ENCODE assay signal across 8 cellular contexts in the genomic region with DNA sequence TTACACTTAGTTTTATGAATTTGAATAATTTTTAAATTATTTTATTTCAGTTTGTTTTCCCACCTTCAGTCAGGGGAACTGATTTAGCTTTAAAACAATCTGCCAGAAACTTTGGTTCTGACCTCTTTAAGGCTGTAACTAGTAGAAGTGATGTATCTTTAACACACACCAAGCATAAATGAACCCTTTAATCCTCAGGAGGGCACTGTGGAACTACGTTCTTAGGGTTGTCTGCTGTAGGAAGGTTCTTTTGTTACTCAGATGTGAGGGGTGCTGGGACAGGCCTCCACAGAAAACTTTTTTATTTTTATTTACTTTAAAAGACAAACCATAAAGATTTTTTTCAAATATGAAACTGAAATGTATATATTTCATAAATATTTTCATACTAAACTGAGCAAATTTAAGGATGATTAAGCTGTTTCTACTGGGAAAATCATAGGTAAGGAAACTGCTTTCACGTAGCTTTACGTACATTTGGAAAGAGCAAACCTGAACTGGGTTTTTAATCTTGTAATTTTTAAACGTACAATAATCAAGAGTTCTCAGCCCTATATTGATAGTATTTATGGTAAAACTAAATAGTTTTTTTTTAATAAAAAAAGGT. TPM values are rescaled to one million over a fixed set of nuclear protein-coding genes. Genes with fewer than 3 reads are reported as not detected.
DNase-seq lines count a peak whose midpoint lies in the region; ATAC-seq and TF ChIP-seq lines count a peak whose summit lies in the region.

No MANE protein-coding gene starts in this region.

- intact Hi-C loops in CD14-positive monocyte (cut with micrococcal nuclease), result loop anchor here in 1 of 2 donors (10.0 kb wide), 1 partner anchor 391 kb away; no protein-coding TSS in a partner anchor

- peak overlapping the region in 1 of 7 donors; percentile 66 for H3K27ac Mint-ChIP-seq in CD14-positive monocyte

- peak; percentile 62 for ATAC-seq in GM21367 (IDR thresholded peaks at IDR 0.05; ENCODE audit: unreplicated experiment)
- ATAC-seq in HG03095 (IDR thresholded peaks at IDR 0.05; ENCODE audit: unreplicated experiment), result no peak

- H3K9me3 Mint-ChIP-seq in CD14-positive monocyte, result peaks cover 0 to 5% (median 0%) of the 10 kb centered on the region in 7 donors

- DNase-seq in CD14-positive monocyte (ENCODE audit: low spot score), result no peak
- peak; percentile 43 for DNase-seq in NCI-H1092 (lab: John Stamatoyannopoulos, UW)
- peak; percentile 16 to 81 for DNase-seq in SW 1271 (lab: John Stamatoyannopoulos, UW)
- DNase-seq in globus pallidus (ENCODE audit: low spot score), result peak; percentile 75
- DNase-seq in renal cortical epithelial cell (ENCODE audit: low read depth), result peak; percentile 77
- no peak for DNase-seq in activated CD4-positive, alpha-beta T cell treated with anti-CD3 and anti-CD28 coated beads, Interleukin-2, amount 50 U/mL, for 1 hour

- no peaks in the 10 kb centered on the region for H3K27me3 Mint-ChIP-seq in CD14-positive monocyte (ENCODE audit: low read depth in 3 of 3)

- H3K36me3 Mint-ChIP-seq in CD14-positive monocyte, result peaks cover 24 to 38% of the 10 kb centered on the region in 2 donors

- peaks cover 49% of the 10 kb centered on the region for H3K4me1 Mint-ChIP-seq in CD14-positive monocyte

- peak; percentile 70 for TF ChIP-seq CTCF in CD14-positive monocyte (IDR thresholded peaks at IDR 0.05)

- H3K4me3 Mint-ChIP-seq in CD14-positive monocyte, result no peak overlapping the region

RNA-seq across cellular contexts. Expression of a gene that starts 5.3 kb away (rescaled TPM):
- polyA plus RNA-seq in CD14-positive monocyte, result 10 to 100 TPM; 36.6 to 37.2 TPM
- total RNA-seq in renal cortical epithelial cell, result 3.2 and 3.3 TPM in 2 replicates

Comparison
In these comparisons a context has a peak if more than half of its experiments do, and no peak if none do; other contexts are left out.
1. DNase-seq: peak in NCI-H1092 (single experiment), SW 1271 (2 of 2), globus pallidus (single experiment) and renal cortical epithelial cell (single experiment); none in CD14-positive monocyte (single experiment) and activated CD4-positive, alpha-beta T cell treated with anti-CD3 and anti-CD28 coated beads, Interleukin-2, amount 50 U/mL, for 1 hour (single experiment).